ENCODE assay signal across 18 cellular contexts in the genomic region with DNA sequence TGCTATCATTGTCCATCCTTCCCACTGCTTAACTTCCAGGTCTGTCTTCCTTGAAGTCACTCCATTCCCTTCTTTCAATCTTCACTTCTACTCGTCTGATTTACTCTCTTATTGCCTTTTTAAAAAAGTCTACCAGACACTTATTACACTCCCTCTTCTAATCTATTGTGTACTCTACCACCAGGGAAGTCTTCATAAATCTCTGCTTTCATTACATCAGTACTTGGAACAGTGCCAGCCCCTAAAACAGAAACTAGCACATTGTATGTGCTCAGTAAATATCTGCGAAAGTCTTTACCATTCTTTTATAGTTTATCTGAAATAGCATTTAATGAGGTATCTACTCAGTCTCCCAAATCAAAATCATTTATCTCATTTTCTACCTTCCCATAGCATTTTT.
DNase-seq lines count a peak whose midpoint lies in the region; ATAC-seq and TF ChIP-seq lines count a peak whose summit lies in the region.
"Had no signal": no experiment of that assay in that cellular context is flagged by ENCODE, and none has a peak within 500 bp of the region (broad histone marks: within the 10 kb centered on the region; RNA-seq: fewer than 3 reads in every experiment).

No MANE protein-coding gene starts in this region.

- H3K27ac Mint-ChIP-seq in progenitor cell of endocrine pancreas (no peak overlapping the region), natural killer cell (no peak overlapping the region)
- H3K27ac Mint-ChIP-seq: activated CD4-positive, alpha-beta memory T cell treated with anti-CD3 and anti-CD28 coated beads for 36 hours; activated T-cell treated with anti-CD3 and anti-CD28 coated beads, Interleukin-2, amount 50 U/mL, for 72 hours; B cell had no signal

- ATAC-seq in natural killer cell, result no peak
- ATAC-seq: activated T-cell treated with anti-CD3 and anti-CD28 coated beads, Interleukin-2, amount 50 U/mL, for 72 hours; esophagus mucosa had no signal

- H3K9me3 ChIP-seq in HAP-1, result no peaks in the 10 kb centered on the region
- H3K9me3 ChIP-seq: prostate gland had no signal

- no peaks in the 10 kb centered on the region for H3K36me3 ChIP-seq in HAP-1 (replicated peaks)
- H3K36me3 ChIP-seq: prostate gland had no signal

- H3K9me3 Mint-ChIP-seq in progenitor cell of endocrine pancreas (ENCODE audit: low read depth) (peaks cover 3% of the 10 kb centered on the region), natural killer cell (peaks cover 12 to 13% of the 10 kb centered on the region in 2 donors)

- no peak overlapping the region for H3K4me3 ChIP-seq in HAP-1
- no peak overlapping the region for H3K4me3 ChIP-seq in fibroblast of pulmonary artery (replicated peaks; ENCODE audit: low read depth, low read length)
- H3K4me3 ChIP-seq: prostate gland had no signal

- H3K27me3 ChIP-seq in HAP-1 (ENCODE audit: low read depth), result no peaks in the 10 kb centered on the region

- TF ChIP-seq CTCF in fibroblast of pulmonary artery (IDR thresholded peaks at IDR 0.05; ENCODE audit: low read length, missing control alignments) (no peak), progenitor cell of endocrine pancreas (IDR thresholded peaks at IDR 0.05; ENCODE audit: unreplicated experiment) (no peak), natural killer cell (IDR thresholded peaks at IDR 0.05) (no peak)

- H3K27me3 Mint-ChIP-seq in progenitor cell of endocrine pancreas, result no peaks in the 10 kb centered on the region
- no peaks in the 10 kb centered on the region for H3K27me3 Mint-ChIP-seq in natural killer cell (ENCODE audit: low read depth in 2 of 2)
- H3K27me3 Mint-ChIP-seq: activated CD4-positive, alpha-beta memory T cell treated with anti-CD3 and anti-CD28 coated beads for 36 hours; B cell had no signal

- in situ Hi-C loops in HAP-1 (cut with MboI; ENCODE audit: low sequenced_read_pairs), result no loop called here

- peaks cover 4% of the 10 kb centered on the region for H3K4me1 Mint-ChIP-seq in progenitor cell of endocrine pancreas (ENCODE audit: low read depth)
- H3K4me1 Mint-ChIP-seq in natural killer cell, result no peaks in the 10 kb centered on the region
- H3K4me1 Mint-ChIP-seq: B cell had no signal

- H3K36me3 Mint-ChIP-seq in progenitor cell of endocrine pancreas (ENCODE audit: insufficient read depth) (no peaks in the 10 kb centered on the region), natural killer cell (no peaks in the 10 kb centered on the region)
- H3K36me3 Mint-ChIP-seq: activated CD4-positive, alpha-beta memory T cell treated with anti-CD3 and anti-CD28 coated beads for 36 hours had no signal

- DNase-seq in COR-L47 (lab: John Stamatoyannopoulos, UW) (peak; percentile 7), HAP-1 (ENCODE audit: low spot score in 2 of 2) (peak; percentile 20 to 27), NCI-H82 treated with DMSO at 0.1 percent for 48 hours (lab: John Stamatoyannopoulos, UW; ENCODE audit: unreplicated experiment) (peak; percentile 91), fibroblast of pulmonary artery (ENCODE audit: low read depth) (peak; percentile 29), foreskin melanocyte (no peak), progenitor cell of endocrine pancreas (ENCODE audit: low spot score, unreplicated experiment) (no peak), natural killer cell (no peak)
- DNase-seq in activated effector memory CD4-positive, alpha-beta T cell treated with anti-CD3 and anti-CD28 coated beads, Interleukin-2, amount 50 U/mL, for 16 hours, result no peak
- DNase-seq: activated CD4-positive, alpha-beta memory T cell treated with anti-CD3 and anti-CD28 coated beads for 36 hours; activated T-cell treated with anti-CD3 and anti-CD28 coated beads, Interleukin-2, amount 50 U/mL, for 72 hours; amniotic stem cell; dermis blood vessel endothelial cell; DMS79 treated with DMSO at 0.1 percent for 48 hours; HCEC 1CT; NCI-H1694 treated with DMSO at 0.1 percent for 48 hours had no signal

- H3K4me3 Mint-ChIP-seq in progenitor cell of endocrine pancreas (ENCODE audit: low read depth) (no peak overlapping the region), natural killer cell (no peak overlapping the region)
- H3K4me3 Mint-ChIP-seq: activated CD4-positive, alpha-beta memory T cell treated with anti-CD3 and anti-CD28 coated beads for 36 hours; activated T-cell treated with anti-CD3 and anti-CD28 coated beads, Interleukin-2, amount 50 U/mL, for 72 hours; B cell had no signal

- intact Hi-C loops in natural killer cell (cut with micrococcal nuclease), result no loop called here

- peaks cover 39% of the 10 kb centered on the region for H3K4me1 ChIP-seq in HAP-1
- H3K4me1 ChIP-seq: prostate gland had no signal

Comparison
In these comparisons a context has a peak if more than half of its experiments do, and no peak if none do; other contexts are left out.
1. DNase-seq: peak in COR-L47 (single experiment), HAP-1 (2 of 2), NCI-H82 treated with DMSO at 0.1 percent for 48 hours (single experiment) and fibroblast of pulmonary artery (single experiment); none in foreskin melanocyte (single experiment), progenitor cell of endocrine pancreas (single experiment), natural killer cell (single experiment) and activated effector memory CD4-positive, alpha-beta T cell treated with anti-CD3 and anti-CD28 coated beads, Interleukin-2, amount 50 U/mL, for 16 hours (single experiment).